In the genomic region with DNA sequence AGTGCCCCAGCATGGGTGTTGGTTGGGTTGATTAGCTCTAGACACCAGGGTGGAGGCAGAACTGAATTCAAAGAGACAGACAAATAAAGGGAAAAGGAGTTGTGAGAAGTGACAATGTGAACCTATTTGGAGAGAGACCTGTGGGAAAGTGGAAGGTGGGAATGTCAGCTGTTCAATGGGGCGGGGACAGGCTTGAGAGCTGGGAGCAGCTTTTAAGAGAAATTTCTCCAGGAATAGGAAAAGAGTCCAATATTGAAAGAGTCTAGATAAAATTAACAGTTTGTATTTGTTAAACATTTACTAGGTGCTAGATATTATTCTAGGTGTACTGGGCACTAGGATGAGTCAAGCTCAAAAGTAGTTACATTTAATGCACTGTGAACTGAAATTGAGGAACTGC, we compare ENCODE assay signal across 21 cellular contexts.
A peak's percentile ranks its signal among the peaks of the same experiment; 100 is the strongest.
DNase-seq lines count a peak whose midpoint lies in the region; ATAC-seq, FAIRE-seq and TF ChIP-seq lines count a peak whose summit lies in the region.
"Had no signal": no experiment of that assay in that cellular context is flagged by ENCODE, and none has a peak within 500 bp of the region (broad histone marks: within the 10 kb centered on the region; RNA-seq: fewer than 3 reads in every experiment).

No MANE protein-coding gene starts in this region.

- H3K27ac ChIP-seq in pancreas: no peak overlapping the region
- H3K27ac ChIP-seq: BLaER1 treated with 17β-estradiol and CSF1 and Interleukin-3, amounts not matched to agents 10 nM and 100 nM; C4-2B had no signal

- H3K36me3 Mint-ChIP-seq in activated T-helper 17 cell treated with anti-CD3 and anti-CD28 coated beads, Interleukin-2, amount 50 U/mL, for 72 hours (ENCODE audit: low read depth): no peaks in the 10 kb centered on the region
- H3K36me3 Mint-ChIP-seq: CD8-positive, alpha-beta T cell had no signal

- peaks cover 10% of the 10 kb centered on the region for H3K27me3 Mint-ChIP-seq in activated T-helper 17 cell treated with anti-CD3 and anti-CD28 coated beads, Interleukin-2, amount 50 U/mL, for 72 hours

- DNase-seq in GM12891 (ENCODE audit: insufficient read length, low spot score) (no peak), pancreas (peak in 2 of 6 donors; percentile 20 to 22), NCI-H526 (lab: John Stamatoyannopoulos, UW) (no peak), GM13976 (ENCODE audit: low spot score) (no peak)
- DNase-seq: 8988T; AML-193; Caco-2; Calu3; CD4-positive, alpha-beta T cell; CD8-positive, alpha-beta T cell; DMS79 treated with DMSO at 0.1 percent for 48 hours; GF-D8 had no signal

- H3K4me1 Mint-ChIP-seq in activated T-helper 17 cell treated with anti-CD3 and anti-CD28 coated beads, Interleukin-2, amount 50 U/mL, for 72 hours: no peaks in the 10 kb centered on the region
- H3K4me1 Mint-ChIP-seq: B cell had no signal

- no peaks in the 10 kb centered on the region for H3K36me3 ChIP-seq in pancreas
- H3K36me3 ChIP-seq: BLaER1 treated with 17β-estradiol and CSF1 and Interleukin-3, amounts not matched to agents 10 nM and 100 nM had no signal

- no peaks in the 10 kb centered on the region for H3K27me3 ChIP-seq in pancreas
- H3K27me3 ChIP-seq: BLaER1 treated with 17β-estradiol and CSF1 and Interleukin-3, amounts not matched to agents 10 nM and 100 nM had no signal

- H3K4me1 ChIP-seq in pancreas: peaks cover 0 to 10% (median 4%) of the 10 kb centered on the region in 3 donors
- H3K4me1 ChIP-seq: Caco-2 had no signal

- H3K27ac Mint-ChIP-seq in activated T-helper 17 cell treated with anti-CD3 and anti-CD28 coated beads, Interleukin-2, amount 50 U/mL, for 72 hours: no peak overlapping the region
- H3K27ac Mint-ChIP-seq: B cell; CD4-positive, alpha-beta T cell; CD8-positive, alpha-beta T cell had no signal

- no peaks in the 10 kb centered on the region for H3K9me3 ChIP-seq in pancreas
- H3K9me3 ChIP-seq: BLaER1 treated with 17β-estradiol and CSF1 and Interleukin-3, amounts not matched to agents 10 nM and 100 nM; Caco-2 had no signal

- no peak overlapping the region for H3K4me3 Mint-ChIP-seq in activated T-helper 17 cell treated with anti-CD3 and anti-CD28 coated beads, Interleukin-2, amount 50 U/mL, for 72 hours
- H3K4me3 Mint-ChIP-seq: B cell; CD4-positive, alpha-beta T cell; CD8-positive, alpha-beta T cell had no signal

- in situ Hi-C loops in GM13976 (cut with MboI; ENCODE audit: low sequenced_read_pairs, unreplicated experiment): no loop called here

- intact Hi-C loops in pancreas (cut with DNase I): no loop called here

- H3K9me3 Mint-ChIP-seq in activated T-helper 17 cell treated with anti-CD3 and anti-CD28 coated beads, Interleukin-2, amount 50 U/mL, for 72 hours: no peaks in the 10 kb centered on the region
- H3K9me3 Mint-ChIP-seq: CD4-positive, alpha-beta T cell; CD8-positive, alpha-beta T cell had no signal

- TF ChIP-seq CTCF in pancreas (IDR thresholded peaks at IDR 0.05) (no peak), GM13976 (IDR thresholded peaks at IDR 0.05; ENCODE audit: borderline replicate concordance, control extremely low read depth, extremely low read depth, insufficient read depth, missing control alignments) (no peak)

- TF ChIP-seq POLR2A in GM12891 (IDR thresholded peaks at IDR 0.05; ENCODE audit: low read depth, low read length): no peak

- 35 to 64% methylated on average over 1 of the region's 1 CpG for WGBS in pancreas, 2 donors

- no peak overlapping the region for H3K4me3 ChIP-seq in pancreas
- H3K4me3 ChIP-seq: BLaER1 treated with 17β-estradiol and CSF1 and Interleukin-3, amounts not matched to agents 10 nM and 100 nM had no signal

- FAIRE-seq in GM12891 (lab: Jason Lieb, UNC): no peak
- no peak for FAIRE-seq in pancreas (lab: Jason Lieb, UNC)
- FAIRE-seq: A204.1, D721Med, G401.6, GM12892, GM19239 had no signal

- peak; percentile 24 to 82 (median 70) for ATAC-seq in pancreas
- no peak for ATAC-seq in activated T-helper 17 cell treated with anti-CD3 and anti-CD28 coated beads, Interleukin-2, amount 50 U/mL, for 72 hours (replicated peaks)
- ATAC-seq: CD8-positive, alpha-beta T cell had no signal

TF ChIP-seq in GM12891, 5 proteins besides CTCF, POLR2A, EP300 and RAD21:
- no peak for TF ChIP-seq POLR2AphosphoS5 (IDR thresholded peaks at IDR 0.05; ENCODE audit: low read depth, low read length)
- 0 out of 2 replicates have a peak, but pooled peaks have one; percentile 18 for TF ChIP-seq SPI1 (IDR thresholded peaks at IDR 0.05; ENCODE audit: low read depth, low read length)
